15 cellular contexts compared by ENCODE assay signal in genomic region chrX:72201836-72202536, GRCh38. TPM values are rescaled to one million over a fixed set of nuclear protein-coding genes. Genes with fewer than 3 reads are reported as not detected.
DNase-seq lines count a peak whose midpoint lies in the region; ATAC-seq and TF ChIP-seq lines count a peak whose summit lies in the region.
"Had no signal": no experiment of that assay in that cellular context is flagged by ENCODE, and none has a peak within 500 bp of the region (broad histone marks: within the 10 kb centered on the region; RNA-seq: fewer than 3 reads in every experiment).

No MANE protein-coding gene starts in this region.

- no peaks in the 10 kb centered on the region for H3K27me3 Mint-ChIP-seq in Caco-2 (ENCODE audit: insufficient read depth, unreplicated experiment)
- H3K27me3 Mint-ChIP-seq: activated naive CD8-positive, alpha-beta T cell treated with anti-CD3 and anti-CD28 coated beads, Interleukin-2, amount 10 ng/mL, durations not matched to agents 7 days and 5 days; type B pancreatic cell had no signal

- H3K4me3 ChIP-seq in BJ (ENCODE audit: low read depth, low read length) (no peak overlapping the region), choroid plexus epithelial cell (ENCODE audit: low read depth, low read length) (no peak overlapping the region), mesendoderm (ENCODE audit: low read length) (no peak overlapping the region), Caco-2 (ENCODE audit: low read depth, low read length) (no peak overlapping the region)
- H3K4me3 ChIP-seq: K562, left ventricle myocardium inferior had no signal

- no peaks in the 10 kb centered on the region for H3K9me3 Mint-ChIP-seq in Caco-2 (ENCODE audit: unreplicated experiment)
- H3K9me3 Mint-ChIP-seq: activated naive CD8-positive, alpha-beta T cell treated with anti-CD3 and anti-CD28 coated beads, Interleukin-2, amount 10 ng/mL, durations not matched to agents 7 days and 5 days; CD8-positive, alpha-beta T cell; type B pancreatic cell had no signal

- H3K4me2 ChIP-seq in mesendoderm (ENCODE audit: low read length): no peak overlapping the region

- H3K18ac ChIP-seq in mesendoderm (ENCODE audit: low read length): peak overlapping the region; percentile 60

- DNase-seq in BJ (ENCODE audit: low read depth) (peak; percentile 33), NCI-H460 (ENCODE audit: extremely low read depth, low read depth) (peak; percentile 79), choroid plexus epithelial cell (ENCODE audit: low read depth) (peak; percentile 80), mesendoderm (peak; percentile 64), NCI-H774 (lab: John Stamatoyannopoulos, UW) (no peak), substantia nigra (lab: John Stamatoyannopoulos, UW) (no peak), Caco-2 (no peak)
- DNase-seq: activated naive CD8-positive, alpha-beta T cell treated with anti-CD3 and anti-CD28 coated beads, Interleukin-2, amount 10 ng/mL, durations not matched to agents 7 days and 5 days; CD8-positive, alpha-beta T cell; erythroblast; left ventricle myocardium inferior; NCI-H446 treated with DMSO at 0.1 percent for 48 hours had no signal

- no peak overlapping the region for H2AK5ac ChIP-seq in mesendoderm (ENCODE audit: low read length)

- no peak overlapping the region for H3K9ac ChIP-seq in mesendoderm (ENCODE audit: low read length)

- H4K8ac ChIP-seq in mesendoderm (ENCODE audit: low read depth, low read length): no peak overlapping the region

- H3K9me3 ChIP-seq in Caco-2: no peaks in the 10 kb centered on the region
- H3K9me3 ChIP-seq: left ventricle myocardium inferior had no signal

- peak overlapping the region; percentile 35 for H2BK5ac ChIP-seq in mesendoderm (ENCODE audit: low read length)

- peaks cover 2% of the 10 kb centered on the region; the same call in 1 of the 2 replicates for H3K36me3 ChIP-seq in BJ (ENCODE audit: control insufficient read depth, insufficient read depth, low read length)
- H3K36me3 ChIP-seq in mesendoderm (ENCODE audit: control insufficient read depth, insufficient read depth, low read length): no peaks in the 10 kb centered on the region
- no peaks in the 10 kb centered on the region; the same call in 1 of the 2 replicates for H3K36me3 ChIP-seq in Caco-2 (ENCODE audit: control insufficient read depth, insufficient read depth, low read length)

- no peak overlapping the region for H2BK15ac ChIP-seq in mesendoderm (replicated peaks; ENCODE audit: low read depth)

- H4K5ac ChIP-seq in mesendoderm (ENCODE audit: low read length): no peak overlapping the region

- peaks cover 18% of the 10 kb centered on the region for H3K36me3 Mint-ChIP-seq in Caco-2 (ENCODE audit: insufficient read depth, unreplicated experiment)

- no peak overlapping the region for H3K27ac Mint-ChIP-seq in Caco-2 (ENCODE audit: unreplicated experiment)
- H3K27ac Mint-ChIP-seq: activated naive CD8-positive, alpha-beta T cell treated with anti-CD3 and anti-CD28 coated beads, Interleukin-2, amount 10 ng/mL, durations not matched to agents 7 days and 5 days; CD8-positive, alpha-beta T cell; type B pancreatic cell had no signal

- no peak overlapping the region for H3K23ac ChIP-seq in mesendoderm (ENCODE audit: low read length)

- peak overlapping the region; percentile 76 for H3K27ac ChIP-seq in mesendoderm (ENCODE audit: low read depth, low read length)
- no peak overlapping the region for H3K27ac ChIP-seq in substantia nigra (ENCODE audit: low read depth, low read length, poor library complexity, severe bottlenecking)
- H3K27ac ChIP-seq: left ventricle myocardium inferior had no signal

- no CpG with 5 or more reads among the region's 7 CpGs for WGBS in mesendoderm (ENCODE audit: extremely low coverage, insufficient coverage, low lambda C conversion rate)

- H3K79me1 ChIP-seq in mesendoderm (ENCODE audit: low read length): no peaks in the 10 kb centered on the region

- H3K27me3 ChIP-seq in BJ (ENCODE audit: control insufficient read depth, insufficient read depth, low read length) (no peaks in the 10 kb centered on the region), mesendoderm (ENCODE audit: insufficient read depth, low read length, poor library complexity) (no peaks in the 10 kb centered on the region), Caco-2 (replicated peaks; ENCODE audit: control insufficient read depth, insufficient read depth, low read length) (no peaks in the 10 kb centered on the region)

- no peak for TF ChIP-seq CTCF in BJ (IDR thresholded peaks at IDR 0.05; ENCODE audit: insufficient read depth, low read depth, low read length)
- no peak for TF ChIP-seq CTCF in choroid plexus epithelial cell (conservative IDR thresholded peaks at IDR 0.05; ENCODE audit: low read depth, low read length)
- no peak for TF ChIP-seq CTCF in Caco-2 (IDR thresholded peaks at IDR 0.05; ENCODE audit: insufficient read depth in 1 of 2, low read depth in 1 of 2, low read length in 1 of 2, severe bottlenecking in 1 of 2, unreplicated experiment in 1 of 2)

- no peak overlapping the region for H3K4me3 Mint-ChIP-seq in Caco-2 (ENCODE audit: unreplicated experiment)
- H3K4me3 Mint-ChIP-seq: activated naive CD8-positive, alpha-beta T cell treated with anti-CD3 and anti-CD28 coated beads, Interleukin-2, amount 10 ng/mL, durations not matched to agents 7 days and 5 days; CD8-positive, alpha-beta T cell; type B pancreatic cell had no signal

- H3K4me1 ChIP-seq in mesendoderm (ENCODE audit: control insufficient read depth, low read depth, low read length): peaks cover 2% of the 10 kb centered on the region
- H3K4me1 ChIP-seq in Caco-2: no peaks in the 10 kb centered on the region
- H3K4me1 ChIP-seq: left ventricle myocardium inferior had no signal

- no peak for ATAC-seq in GM18909 (IDR thresholded peaks at IDR 0.05; ENCODE audit: poor library complexity, unreplicated experiment)
- ATAC-seq: CD8-positive, alpha-beta T cell; K562 had no signal

- POLR2A ChIA-PET in BJ (lab: Charles Lee): interaction anchor here (0.6 kb wide), 1 partner anchor 70 kb away, joined by 4 read pairs; the partner anchor contains the start of gene RTL5
- POLR2A ChIA-PET in Caco-2 (lab: Charles Lee): no interaction called here

- no peak overlapping the region for H2BK120ac ChIP-seq in mesendoderm (ENCODE audit: low read depth, low read length)

- intact Hi-C loops in Caco-2 (cut with micrococcal nuclease; ENCODE audit: unreplicated experiment): no loop called here

- no peaks in the 10 kb centered on the region for H3K79me2 ChIP-seq in mesendoderm (ENCODE audit: control insufficient read depth, insufficient read depth, low read length)

- H3K56ac ChIP-seq in mesendoderm (ENCODE audit: low read length): peak overlapping the region; percentile 67

- CTCF ChIA-PET in BJ (lab: Yijun Ruan, JAX) (interaction anchor here (1.2 kb wide), 1 partner anchor 204 kb away, joined by 3 read pairs; no protein-coding TSS in a partner anchor), Caco-2 (lab: Charles Lee) (no interaction called here)

- no TSS peak for BruUV-seq in Caco-2 (replicated peaks; lab: Mats Ljungman, UMichigan)

- no peaks in the 10 kb centered on the region for H3K4me1 Mint-ChIP-seq in Caco-2 (ENCODE audit: low read depth, unreplicated experiment)
- H3K4me1 Mint-ChIP-seq: activated naive CD8-positive, alpha-beta T cell treated with anti-CD3 and anti-CD28 coated beads, Interleukin-2, amount 10 ng/mL, durations not matched to agents 7 days and 5 days had no signal

- H3K4ac ChIP-seq in mesendoderm (ENCODE audit: low read depth, low read length): no peak overlapping the region

RNA-seq across cellular contexts. Expression of gene PIN4, which starts 20.4 kb away (rescaled TPM):
- 6.5 and 15.3 TPM in 2 replicates for polyA plus RNA-seq in BJ (2011; rRNA removed)
- 0.57 and 0.87 TPM in 2 replicates for polyA minus RNA-seq in BJ (2011; rRNA and poly(A)+ RNA removed)
- total RNA-seq in NCI-H460 (2014; rRNA removed; shearing (Covaris generic)): 45.1 and 50.8 TPM in 2 replicates
- polyA plus RNA-seq in NCI-H460 (2014; cell fraction: nucleus; rRNA removed): 4.1 and 11.5 TPM in 2 replicates
- 28.0 TPM for polyA plus RNA-seq in mesendoderm (2013, experiment 1 of 2)
- polyA plus RNA-seq in mesendoderm (2013, experiment 2 of 2): 28.9 TPM
- total RNA-seq in Caco-2 (2022): 11.7 and 12.2 TPM in 2 replicates

RNA-seq across cellular contexts. Expression of gene ERCC6L, which starts 36.8 kb away (rescaled TPM):
- 0.94 and 2.4 TPM in 2 replicates for polyA plus RNA-seq in BJ (2011; rRNA removed)
- 1.4 and 1.5 TPM in 2 replicates for polyA minus RNA-seq in BJ (2011; rRNA and poly(A)+ RNA removed)
- 6.7 and 7.1 TPM in 2 replicates for total RNA-seq in NCI-H460 (2014; rRNA removed; shearing (Covaris generic))
- 7.1 and 8.5 TPM in 2 replicates for polyA plus RNA-seq in NCI-H460 (2014; cell fraction: nucleus; rRNA removed)
- polyA plus RNA-seq in mesendoderm (2013, experiment 1 of 2): 12.4 TPM
- 12.4 TPM for polyA plus RNA-seq in mesendoderm (2013, experiment 2 of 2)
- total RNA-seq in Caco-2 (2022): 9.7 and 10.2 TPM in 2 replicates
- total RNA-seq: left ventricle myocardium inferior had no signal

Comparison
In these comparisons a context has a peak if more than half of its experiments do, and no peak if none do; other contexts are left out.
1. DNase-seq: peak in BJ (single experiment), NCI-H460 (single experiment), choroid plexus epithelial cell (single experiment) and mesendoderm (single experiment); none in NCI-H774 (single experiment), substantia nigra (0 of 49) and Caco-2 (0 of 2).